21 cellular contexts compared by ENCODE assay signal in the genomic region with DNA sequence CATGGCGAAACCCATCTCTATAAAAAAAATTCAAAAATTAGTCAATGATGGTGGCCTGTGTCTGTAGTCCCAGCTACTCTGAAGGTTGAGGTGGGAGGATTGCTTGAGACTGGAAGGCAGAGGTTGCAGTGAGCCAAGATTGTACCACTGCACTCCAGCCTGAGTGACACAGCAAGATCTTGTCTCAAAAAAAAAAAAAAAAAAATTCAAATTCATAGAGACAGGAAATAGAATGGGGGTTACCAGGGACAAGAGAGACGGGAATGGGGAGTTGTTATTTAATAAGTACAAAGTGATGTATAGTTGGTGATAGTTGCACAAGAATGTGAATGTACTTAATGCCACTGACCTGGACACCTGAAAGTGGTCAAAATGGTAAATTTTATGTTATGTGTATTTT.
"Had no signal": no experiment of that assay in that cellular context is flagged by ENCODE, and none has a peak within 500 bp of the region (broad histone marks: within the 10 kb centered on the region; RNA-seq: fewer than 3 reads in every experiment).

No MANE protein-coding gene starts in this region.

- H3K27me3 Mint-ChIP-seq: activated CD4-positive, alpha-beta memory T cell treated with anti-CD3 and anti-CD28 coated beads, Interleukin-2, amount 10 ng/mL, durations not matched to agents 7 days and 5 days; activated CD8-positive, alpha-beta memory T cell treated with anti-CD3 and anti-CD28 coated beads, Interleukin-2, amount 10 ng/mL, durations not matched to agents 7 days and 5 days; activated naive CD4-positive, alpha-beta T cell treated with anti-CD3 and anti-CD28 coated beads, Interleukin-2, amount 10 ng/mL, durations not matched to agents 7 days and 5 days; dendritic cell treated with granulocyte-macrophage colony-stimulating factor and Interleukin-4, amounts not matched to agents 40 ng/mL and 50 ng/mL, for 4 days; progenitor cell of endocrine pancreas had no signal

- H3K9me3 ChIP-seq: ascending aorta, thyroid gland, uterus had no signal

- H3K4me3 ChIP-seq: ascending aorta, thyroid gland, uterus had no signal

- ATAC-seq: activated CD8-positive, alpha-beta memory T cell treated with anti-CD3 and anti-CD28 coated beads, Interleukin-2, amount 10 ng/mL, durations not matched to agents 7 days and 5 days; WTC11 had no signal

- H3K27ac ChIP-seq: ascending aorta, thyroid gland, uterus had no signal

- DNase-seq: activated CD4-positive, alpha-beta memory T cell treated with anti-CD3 and anti-CD28 coated beads, Interleukin-2, amount 10 ng/mL, durations not matched to agents 7 days and 5 days; activated CD4-positive, alpha-beta T cell treated with anti-CD3 and anti-CD28 coated beads for 4 hours; activated CD8-positive, alpha-beta memory T cell treated with anti-CD3 and anti-CD28 coated beads, Interleukin-2, amount 10 ng/mL, durations not matched to agents 7 days and 5 days; activated naive CD4-positive, alpha-beta T cell treated with anti-CD3 and anti-CD28 coated beads, Interleukin-2, amount 10 ng/mL, durations not matched to agents 7 days and 5 days; effector CD8-positive, alpha-beta T cell; foreskin fibroblast; hypothalamus; midbrain; occipital lobe; stimulated activated CD4-positive, alpha-beta T cell treated with anti-CD3 and anti-CD28 coated beads, Interleukin-12 subunit alpha, Interleukin-12 subunit beta, amount 100 ng/mL, for 4 hours; stimulated activated CD4-positive, alpha-beta T cell treated with anti-CD3 and anti-CD28 coated beads, Interleukin-1b, Interleukin-23, amount 100 ng/mL, for 48 hours; stimulated activated CD8-positive, alpha-beta memory T cell treated with anti-CD3 and anti-CD28 coated beads, Interleukin-4, amount 100 ng/mL, for 48 hours; stimulated activated naive CD4-positive, alpha-beta T cell treated with Interleukin-2 at 50 U/mL for 16 hours; T-helper 2 cell; uterus had no signal

- H3K36me3 Mint-ChIP-seq: WTC11 had no signal

- H3K4me1 ChIP-seq: uterus had no signal

- H3K36me3 ChIP-seq: ascending aorta, thyroid gland, uterus had no signal

- H3K4me3 Mint-ChIP-seq: activated CD4-positive, alpha-beta memory T cell treated with anti-CD3 and anti-CD28 coated beads, Interleukin-2, amount 10 ng/mL, durations not matched to agents 7 days and 5 days; activated CD8-positive, alpha-beta memory T cell treated with anti-CD3 and anti-CD28 coated beads, Interleukin-2, amount 10 ng/mL, durations not matched to agents 7 days and 5 days; activated naive CD4-positive, alpha-beta T cell treated with anti-CD3 and anti-CD28 coated beads, Interleukin-2, amount 10 ng/mL, durations not matched to agents 7 days and 5 days; dendritic cell treated with granulocyte-macrophage colony-stimulating factor and Interleukin-4, amounts not matched to agents 40 ng/mL and 50 ng/mL, for 4 days; nephron; WTC11 had no signal

- H3K9me3 Mint-ChIP-seq: activated naive CD4-positive, alpha-beta T cell treated with anti-CD3 and anti-CD28 coated beads, Interleukin-2, amount 10 ng/mL, durations not matched to agents 7 days and 5 days; dendritic cell treated with granulocyte-macrophage colony-stimulating factor and Interleukin-4, amounts not matched to agents 40 ng/mL and 50 ng/mL, for 4 days; nephron; WTC11 had no signal

- H3K27me3 ChIP-seq: ascending aorta, thyroid gland, uterus had no signal

- H3K27ac Mint-ChIP-seq: activated CD4-positive, alpha-beta memory T cell treated with anti-CD3 and anti-CD28 coated beads, Interleukin-2, amount 10 ng/mL, durations not matched to agents 7 days and 5 days; activated naive CD4-positive, alpha-beta T cell treated with anti-CD3 and anti-CD28 coated beads, Interleukin-2, amount 10 ng/mL, durations not matched to agents 7 days and 5 days; dendritic cell treated with granulocyte-macrophage colony-stimulating factor and Interleukin-4, amounts not matched to agents 40 ng/mL and 50 ng/mL, for 4 days; progenitor cell of endocrine pancreas; WTC11 had no signal
